ENCODE assay signal across 8 cellular contexts in genomic region chr3:49276475-49277356, GRCh38. TPM values are rescaled to one million over a fixed set of nuclear protein-coding genes. Genes with fewer than 3 reads are reported as not detected.
DNase-seq lines count a peak whose midpoint lies in the region; FAIRE-seq and TF ChIP-seq lines count a peak whose summit lies in the region.

TSS of gene C3orf62 (minus strand) at chr3:49277232. CDS start at chr3:49276872, 360 bp downstream.

- peak; percentile 73 for DNase-seq in GM12892 (ENCODE audit: insufficient read length)
- DNase-seq in HPDE6-E6E7 (ENCODE audit: extremely low spot score), result peak; percentile 25
- DNase-seq in activated CD4-positive, alpha-beta T cell treated with anti-CD3 and anti-CD28 coated beads for 48 hours, result peak; percentile 87
- peak; percentile 89 for DNase-seq in choroid plexus epithelial cell (ENCODE audit: low read depth)
- DNase-seq in stimulated activated CD4-positive, alpha-beta T cell treated with anti-CD3 and anti-CD28 coated beads, Interleukin-15, amount 100 ng/mL, for 48 hours (ENCODE audit: low read depth in 2 of 2), result peak; percentile 55 to 76
- DNase-seq in NCI-H748 (lab: John Stamatoyannopoulos, UW; ENCODE audit: unreplicated experiment), result no peak
- no peak for DNase-seq in NCI-H446 treated with DMSO at 0.1 percent for 48 hours (lab: John Stamatoyannopoulos, UW)

- peak; percentile 91 for FAIRE-seq in GM12892 (lab: Jason Lieb, UNC)

- TF ChIP-seq POLR2A in GM12892 (IDR thresholded peaks at IDR 0.05; ENCODE audit: low read depth, low read length), result peak; percentile 78

- no peak for TF ChIP-seq CTCF in choroid plexus epithelial cell (conservative IDR thresholded peaks at IDR 0.05; ENCODE audit: low read depth, low read length)

- peak within 1 kb of the TSS; percentile 89 for H3K27ac ChIP-seq in layer of hippocampus (ENCODE audit: low read depth, low read length)

- H3K27me3 ChIP-seq in layer of hippocampus (ENCODE audit: control insufficient read depth, insufficient read depth, low read length), result no peaks in the 10 kb centered on the region

- peak within 1 kb of the TSS; percentile 67 for H3K4me3 ChIP-seq in choroid plexus epithelial cell (ENCODE audit: low read depth, low read length)

RNA-seq across cellular contexts. Expression of gene C3orf62, which starts in this region (rescaled TPM):
- polyA plus RNA-seq in GM12892 (2012; ENCODE audit: missing spikeins), result 6.3 TPM

Comparison
In these comparisons a context has a peak if more than half of its experiments do, and no peak if none do; other contexts are left out.
1. DNase-seq: peak in GM12892 (single experiment), HPDE6-E6E7 (single experiment), activated CD4-positive, alpha-beta T cell treated with anti-CD3 and anti-CD28 coated beads for 48 hours (single experiment), choroid plexus epithelial cell (single experiment) and stimulated activated CD4-positive, alpha-beta T cell treated with anti-CD3 and anti-CD28 coated beads, Interleukin-15, amount 100 ng/mL, for 48 hours (2 of 2); none in NCI-H748 (single experiment) and NCI-H446 treated with DMSO at 0.1 percent for 48 hours (single experiment).